ENCODE assay signal across 2 cellular contexts in genomic region chr10:101660268-101660667, GRCh38.
TF ChIP-seq lines count a peak whose summit lies in the region.

No MANE protein-coding gene starts in this region.

TF ChIP-seq in GM23338, 12 proteins besides CTCF, POLR2A, EP300 and RAD21 (continued from another document):
- TF ChIP-seq ZNF462 (CRISPR knock-in tag; IDR thresholded peaks at IDR 0.05) (no peak), STAT1 (IDR thresholded peaks at IDR 0.05; ENCODE audit: unreplicated experiment) (no peak), JUNB (IDR thresholded peaks at IDR 0.05; ENCODE audit: unreplicated experiment) (no peak), NANOG (IDR thresholded peaks at IDR 0.05; ENCODE audit: borderline replicate concordance) (no peak), EZH2 (IDR thresholded peaks at IDR 0.05; ENCODE audit: low read depth, unreplicated experiment) (no peak), ZNF331 (CRISPR knock-in tag; IDR thresholded peaks at IDR 0.05; ENCODE audit: low read depth) (no peak), ETS1 (IDR thresholded peaks at IDR 0.05) (no peak), CREB1 (CRISPR knock-in tag; IDR thresholded peaks at IDR 0.05; ENCODE audit: low read depth) (no peak)
- TF ChIP-seq, protein P1, sequence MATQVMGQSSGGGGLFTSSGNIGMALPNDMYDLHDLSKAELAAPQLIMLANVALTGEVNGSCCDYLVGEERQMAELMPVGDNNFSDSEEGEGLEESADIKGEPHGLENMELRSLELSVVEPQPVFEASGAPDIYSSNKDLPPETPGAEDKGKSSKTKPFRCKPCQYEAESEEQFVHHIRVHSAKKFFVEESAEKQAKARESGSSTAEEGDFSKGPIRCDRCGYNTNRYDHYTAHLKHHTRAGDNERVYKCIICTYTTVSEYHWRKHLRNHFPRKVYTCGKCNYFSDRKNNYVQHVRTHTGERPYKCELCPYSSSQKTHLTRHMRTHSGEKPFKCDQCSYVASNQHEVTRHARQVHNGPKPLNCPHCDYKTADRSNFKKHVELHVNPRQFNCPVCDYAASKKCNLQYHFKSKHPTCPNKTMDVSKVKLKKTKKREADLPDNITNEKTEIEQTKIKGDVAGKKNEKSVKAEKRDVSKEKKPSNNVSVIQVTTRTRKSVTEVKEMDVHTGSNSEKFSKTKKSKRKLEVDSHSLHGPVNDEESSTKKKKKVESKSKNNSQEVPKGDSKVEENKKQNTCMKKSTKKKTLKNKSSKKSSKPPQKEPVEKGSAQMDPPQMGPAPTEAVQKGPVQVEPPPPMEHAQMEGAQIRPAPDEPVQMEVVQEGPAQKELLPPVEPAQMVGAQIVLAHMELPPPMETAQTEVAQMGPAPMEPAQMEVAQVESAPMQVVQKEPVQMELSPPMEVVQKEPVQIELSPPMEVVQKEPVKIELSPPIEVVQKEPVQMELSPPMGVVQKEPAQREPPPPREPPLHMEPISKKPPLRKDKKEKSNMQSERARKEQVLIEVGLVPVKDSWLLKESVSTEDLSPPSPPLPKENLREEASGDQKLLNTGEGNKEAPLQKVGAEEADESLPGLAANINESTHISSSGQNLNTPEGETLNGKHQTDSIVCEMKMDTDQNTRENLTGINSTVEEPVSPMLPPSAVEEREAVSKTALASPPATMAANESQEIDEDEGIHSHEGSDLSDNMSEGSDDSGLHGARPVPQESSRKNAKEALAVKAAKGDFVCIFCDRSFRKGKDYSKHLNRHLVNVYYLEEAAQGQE (IDR thresholded peaks at IDR 0.05; ENCODE audit: unreplicated experiment): no peak

TF ChIP-seq in IMR-90, 13 proteins besides CTCF, POLR2A, EP300 and RAD21 (continued from another document):
- TF ChIP-seq ELK1 (IDR thresholded peaks at IDR 0.05; ENCODE audit: borderline replicate concordance, low read depth, low read length) (no peak), SMC3 (IDR thresholded peaks at IDR 0.05; ENCODE audit: low read depth, low read length) (no peak), MXI1 (IDR thresholded peaks at IDR 0.05; ENCODE audit: borderline replicate concordance, low read depth, low read length) (no peak), MAZ (IDR thresholded peaks at IDR 0.05; ENCODE audit: borderline replicate concordance, low read depth, low read length) (no peak), CHD1 (IDR thresholded peaks at IDR 0.05; ENCODE audit: low read depth, low read length) (no peak)
TF ChIP-seq in IMR-90: peak in this region for 0.
